Comparison of ENCODE assay signal across 20 cellular contexts in the genomic region with DNA sequence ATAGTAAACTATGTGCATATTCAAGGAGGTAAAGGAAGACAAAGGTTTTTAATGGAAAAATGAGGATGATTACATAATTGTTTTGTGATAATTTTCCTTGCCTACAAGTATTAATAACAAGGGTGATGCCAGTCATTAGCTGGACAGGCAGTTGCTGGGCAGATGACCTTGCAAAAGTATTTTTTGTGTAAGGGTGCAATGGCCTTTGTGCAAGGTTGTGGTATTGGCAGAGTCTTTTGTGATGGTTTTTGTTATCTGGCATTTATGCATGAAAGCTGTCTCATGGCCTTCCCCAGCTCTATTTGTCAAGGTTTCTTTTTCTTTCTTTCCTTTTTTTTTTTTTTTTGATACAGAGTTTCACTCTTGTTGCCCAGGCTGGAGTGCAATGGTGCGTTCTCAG. TPM values are rescaled to one million over a fixed set of nuclear protein-coding genes. Genes with fewer than 3 reads are reported as not detected.
A peak's percentile ranks its signal among the peaks of the same experiment; 100 is the strongest.
DNase-seq lines count a peak whose midpoint lies in the region; TF ChIP-seq lines count a peak whose summit lies in the region.
"Had no signal": no experiment of that assay in that cellular context is flagged by ENCODE, and none has a peak within 500 bp of the region (broad histone marks: within the 10 kb centered on the region; RNA-seq: fewer than 3 reads in every experiment).

No MANE protein-coding gene starts in this region.

- 29 to 67% (median 58%) methylated on average over 1 of the region's 1 CpG for WGBS in adrenal gland, 4 donors

- H3K9me3 Mint-ChIP-seq in neural crest cell: no peaks in the 10 kb centered on the region
- H3K9me3 Mint-ChIP-seq: CD14-positive monocyte; CD4-positive, alpha-beta memory T cell; CD4-positive, CD25-positive, alpha-beta regulatory T cell; CD8-positive, alpha-beta memory T cell had no signal

- H3K4me3 ChIP-seq in BLaER1: no peak overlapping the region
- H3K4me3 ChIP-seq in adrenal gland: no peak overlapping the region
- H3K4me3 ChIP-seq: A549, GM12878 had no signal

- no peaks in the 10 kb centered on the region for H3K36me3 Mint-ChIP-seq in neural crest cell (ENCODE audit: low read depth)
- H3K36me3 Mint-ChIP-seq: CD14-positive monocyte; CD4-positive, CD25-positive, alpha-beta regulatory T cell had no signal

- no peaks in the 10 kb centered on the region for H3K27me3 Mint-ChIP-seq in neural crest cell (ENCODE audit: low read depth)
- H3K27me3 Mint-ChIP-seq: CD4-positive, CD25-positive, alpha-beta regulatory T cell; CD8-positive, alpha-beta memory T cell had no signal

- H3K27me3 ChIP-seq in BLaER1 (no peaks in the 10 kb centered on the region), adrenal gland (no peaks in the 10 kb centered on the region)
- H3K27me3 ChIP-seq: BE2C had no signal

- H3K4me1 Mint-ChIP-seq in neural crest cell: peaks cover 15% of the 10 kb centered on the region

- H4K20me1 ChIP-seq in BLaER1: no peaks in the 10 kb centered on the region; the same call in 1 of the 2 replicates

- DNase-seq in adrenal gland (peak in 6 of 7 donors; percentile 46 to 76 (median 68)), neural crest cell (ENCODE audit: low read depth, low spot score) (no peak), AML-193 (lab: John Stamatoyannopoulos, UW) (no peak), occipital lobe (lab: John Stamatoyannopoulos, UW) (no peak)
- DNase-seq: BE2C; CD4-positive, alpha-beta memory T cell; CD4-positive, CD25-positive, alpha-beta regulatory T cell; CD8-positive, alpha-beta memory T cell; COR-L47; DMS 273 treated with DMSO at 0.1 percent for 48 hours; DMS153; DMS53; DMS79; DND-41; EL had no signal

- H3K27ac ChIP-seq in BLaER1: no peak overlapping the region
- H3K27ac ChIP-seq in adrenal gland: peak overlapping the region; percentile 5 to 67 (median 64)
- H3K27ac ChIP-seq: 22Rv1, A549 had no signal

- H3K9me3 ChIP-seq in BLaER1 (no peaks in the 10 kb centered on the region), adrenal gland (replicated peaks in 1 of 3) (no peaks in the 10 kb centered on the region)
- H3K9me3 ChIP-seq: BE2C had no signal

- peak overlapping the region; percentile 41 for H3K4me3 Mint-ChIP-seq in neural crest cell
- H3K4me3 Mint-ChIP-seq: CD14-positive monocyte; CD4-positive, alpha-beta memory T cell had no signal

- intact Hi-C loops in adrenal gland (cut with DNase I): loop anchor here in 1 of 2 donors (10.0 kb wide), 1 partner anchor 57 kb away; the partner anchor contains the start of gene TBC1D4

- H3K9ac ChIP-seq in BLaER1: no peak overlapping the region

- peaks cover 18% of the 10 kb centered on the region for H3K4me1 ChIP-seq in BLaER1
- peaks cover 0 to 55% of the 10 kb centered on the region in 2 donors for H3K4me1 ChIP-seq in adrenal gland (replicated peaks in 1 of 2)
- H3K4me1 ChIP-seq: BE2C had no signal

- no peak for TF ChIP-seq CTCF in adrenal gland (IDR thresholded peaks at IDR 0.05)
- TF ChIP-seq CTCF in neural crest cell (conservative IDR thresholded peaks at IDR 0.05): no peak

- no peak overlapping the region for H3K27ac Mint-ChIP-seq in neural crest cell (ENCODE audit: unreplicated experiment)
- H3K27ac Mint-ChIP-seq: CD4-positive, CD25-positive, alpha-beta regulatory T cell; CD8-positive, alpha-beta memory T cell had no signal

- no peak for TF ChIP-seq POLR2A in adrenal gland (IDR thresholded peaks at IDR 0.05)

- peak overlapping the region; percentile 45; the same call in 1 of the 2 replicates for H3K4me2 ChIP-seq in BLaER1
- H3K4me2 ChIP-seq: A549 had no signal

- no peaks in the 10 kb centered on the region for H3K36me3 ChIP-seq in BLaER1
- no peaks in the 10 kb centered on the region for H3K36me3 ChIP-seq in adrenal gland (replicated peaks in 1 of 2)
- H3K36me3 ChIP-seq: BE2C had no signal

RNA-seq across cellular contexts. Expression of gene COMMD6, which starts 4.3 kb away (rescaled TPM):
- 100 to 1,000 TPM in 7 of 8 donors, 10 to 100 TPM in 1; 60.7 to 599 (median 325) TPM for total RNA-seq in adrenal gland
- polyA plus RNA-seq in adrenal gland: 100 to 1,000 TPM; 142 to 327 (median 227) TPM
- 125 and 128 TPM in 2 replicates for total RNA-seq in neural crest cell
- total RNA-seq in occipital lobe: 103 TPM

RNA-seq across cellular contexts. Expression of gene UCHL3, which starts 7.6 kb away (rescaled TPM):
- total RNA-seq in adrenal gland (10 to 100 TPM; 35.0 to 89.6 (median 62.7) TPM), neural crest cell (34.3 and 36.1 TPM in 2 replicates), occipital lobe (40.4 TPM)
- 100 to 1,000 TPM in 1 of 3 donors, 10 to 100 TPM in 2; 33.5 to 183 (median 42.4) TPM for polyA plus RNA-seq in adrenal gland

RNA-seq across cellular contexts. Expression of gene TBC1D4, which starts 60.0 kb away (rescaled TPM):
- total RNA-seq in adrenal gland: 100 to 1,000 TPM in 7 of 8 donors, 10 to 100 TPM in 1; 59.2 to 324 (median 238) TPM
- 100 to 1,000 TPM in 1 of 3 donors, 10 to 100 TPM in 2; 41.6 to 110 (median 88.4) TPM for polyA plus RNA-seq in adrenal gland
- total RNA-seq in neural crest cell: 13.3 and 13.4 TPM in 2 replicates
- 17.6 TPM for total RNA-seq in occipital lobe

Comparison
In these comparisons a context has a peak if more than half of its experiments do, and no peak if none do; other contexts are left out.
1. DNase-seq: peak in adrenal gland (6 of 7); none in neural crest cell (single experiment), AML-193 (0 of 2) and occipital lobe (single experiment).